ENCODE assay signal across 15 cellular contexts in genomic region chr13:110877737-110878136, GRCh38. TPM values are rescaled to one million over a fixed set of nuclear protein-coding genes. Genes with fewer than 3 reads are reported as not detected.
DNase-seq lines count a peak whose midpoint lies in the region; ATAC-seq and TF ChIP-seq lines count a peak whose summit lies in the region.
"Had no signal": no experiment of that assay in that cellular context is flagged by ENCODE, and none has a peak within 500 bp of the region (broad histone marks: within the 10 kb centered on the region; RNA-seq: fewer than 3 reads in every experiment).

No MANE protein-coding gene starts in this region.

- no peak overlapping the region for H3K4me2 ChIP-seq in GM23248 (ENCODE audit: unreplicated experiment)
- H3K4me2 ChIP-seq: BLaER1 treated with 17β-estradiol and CSF1 and Interleukin-3, amounts not matched to agents 10 nM and 100 nM; KMS-11 had no signal

- ATAC-seq in HG03097 (IDR thresholded peaks at IDR 0.05; ENCODE audit: low FRiP score, unreplicated experiment) = no peak
- ATAC-seq: GM12878 had no signal

- no peaks in the 10 kb centered on the region for H3K36me3 ChIP-seq in GM23248 (ENCODE audit: low read depth)
- H3K36me3 ChIP-seq in SK-N-MC (ENCODE audit: insufficient read depth, low read length) = no peaks in the 10 kb centered on the region
- H3K36me3 ChIP-seq: HAP-1 had no signal

- no peaks in the 10 kb centered on the region for H3K79me2 ChIP-seq in GM23248 (ENCODE audit: insufficient read depth)

- in situ Hi-C loops in GM23248 (cut with MboI) = no loop called here

- no peak overlapping the region for H2AFZ ChIP-seq in GM23248

- no peak overlapping the region for H3K9ac ChIP-seq in GM23248
- no peak overlapping the region for H3K9ac ChIP-seq in SK-N-MC (ENCODE audit: insufficient read length)
- H3K9ac ChIP-seq: BLaER1 treated with 17β-estradiol and CSF1 and Interleukin-3, amounts not matched to agents 10 nM and 100 nM; KMS-11 had no signal

- H4K20me1 ChIP-seq in GM23248 (ENCODE audit: insufficient read depth) = no peaks in the 10 kb centered on the region

- TF ChIP-seq CTCF in fibroblast of mammary gland (conservative IDR thresholded peaks at IDR 0.05; ENCODE audit: control insufficient read depth, insufficient read depth, low read depth, low read length) = no peak

- H3K9me3 ChIP-seq in GM23248 (ENCODE audit: low read depth) = no peaks in the 10 kb centered on the region
- no peaks in the 10 kb centered on the region for H3K9me3 ChIP-seq in SK-N-MC (ENCODE audit: low read depth, low read length)
- H3K9me3 ChIP-seq: Caco-2, HAP-1 had no signal

- H3K4me3 ChIP-seq in GM23248 (no peak overlapping the region), SK-N-MC (no peak overlapping the region), fibroblast of mammary gland (ENCODE audit: control insufficient read depth, low read depth, low read length) (no peak overlapping the region)
- H3K4me3 ChIP-seq: BLaER1 treated with 17β-estradiol and CSF1 and Interleukin-3, amounts not matched to agents 10 nM and 100 nM; GM12878; HAP-1 had no signal

- DNase-seq in GM23248 = peak; percentile 24
- DNase-seq in SK-N-MC (ENCODE audit: low read depth, low spot score) = no peak
- DNase-seq in fibroblast of mammary gland (ENCODE audit: low read depth) = peak; percentile 52
- DNase-seq in stimulated activated CD8-positive, alpha-beta memory T cell treated with anti-CD3 and anti-CD28 coated beads, Interleukin-4, amount 100 ng/mL, for 48 hours = no peak
- DNase-seq in T-helper 2 cell = no peak
- no peak for DNase-seq in putamen (ENCODE audit: low spot score)
- DNase-seq: Caco-2; CD4-positive, alpha-beta T cell; DMS153; DMS79 had no signal

- peaks cover 5% of the 10 kb centered on the region for H3K4me1 ChIP-seq in GM23248 (ENCODE audit: insufficient read depth)

- WGBS in GM23248 (ENCODE audit: low coverage in 1 of 2, low lambda C conversion rate in 2 of 2, missing lambda C conversion rate in 2 of 2), 2 experiments = 32 to 33% methylated on average over 4 of the region's 4 CpGs

- H3K9me2 ChIP-seq in GM23248 (ENCODE audit: insufficient read depth) = no peaks in the 10 kb centered on the region

- H3F3A ChIP-seq in GM23248 (ENCODE audit: insufficient read depth) = no peaks in the 10 kb centered on the region

- H3K27me3 ChIP-seq in GM23248 (replicated peaks; ENCODE audit: insufficient read depth) = no peaks in the 10 kb centered on the region

- no peak overlapping the region for H3K27ac ChIP-seq in GM23248
- H3K27ac ChIP-seq in SK-N-MC = peak overlapping the region; percentile 27; the same call in 1 of the 2 replicates
- H3K27ac ChIP-seq: BLaER1 treated with 17β-estradiol and CSF1 and Interleukin-3, amounts not matched to agents 10 nM and 100 nM; KMS-11 had no signal

RNA-seq across cellular contexts. Expression of gene ANKRD10, which starts 37.1 kb away (rescaled TPM):
- total RNA-seq in GM23248 (2014; rRNA removed; shearing (Covaris generic)) = 34.1 and 39.9 TPM in 2 replicates
- 33.4 and 42.7 TPM in 2 replicates for polyA plus RNA-seq in GM23248 (2016; fragmentation: Nextera tagmentation; extraction: Ambion mirVana)

Comparison
In these comparisons a context has a peak if more than half of its experiments do, and no peak if none do; other contexts are left out.
1. DNase-seq: peak in GM23248 (single experiment) and fibroblast of mammary gland (single experiment); none in SK-N-MC (single experiment), stimulated activated CD8-positive, alpha-beta memory T cell treated with anti-CD3 and anti-CD28 coated beads, Interleukin-4, amount 100 ng/mL, for 48 hours (single experiment), T-helper 2 cell (0 of 5) and putamen (single experiment).